14 cellular contexts compared by ENCODE assay signal in genomic region chr1:64882574-64883255, GRCh38.
DNase-seq lines count a peak whose midpoint lies in the region; ATAC-seq lines count a peak whose summit lies in the region.
"Had no signal": no experiment of that assay in that cellular context is flagged by ENCODE, and none has a peak within 500 bp of the region (broad histone marks: within the 10 kb centered on the region; RNA-seq: fewer than 3 reads in every experiment).

No MANE protein-coding gene starts in this region.

- H3K27me3 Mint-ChIP-seq in activated naive CD4-positive, alpha-beta T cell treated with anti-CD3 and anti-CD28 coated beads, Interleukin-2, amount 50 U/mL, for 24 hours = no peaks in the 10 kb centered on the region
- no peaks in the 10 kb centered on the region for H3K27me3 Mint-ChIP-seq in activated naive CD4-positive, alpha-beta T cell treated with anti-CD3 and anti-CD28 coated beads, Interleukin-2, amount 10 ng/mL, durations not matched to agents 7 days and 5 days

- peaks cover 19% of the 10 kb centered on the region for H3K36me3 Mint-ChIP-seq in activated naive CD4-positive, alpha-beta T cell treated with anti-CD3 and anti-CD28 coated beads, Interleukin-2, amount 50 U/mL, for 24 hours
- peaks cover 50% of the 10 kb centered on the region for H3K36me3 Mint-ChIP-seq in activated naive CD4-positive, alpha-beta T cell treated with anti-CD3 and anti-CD28 coated beads, Interleukin-2, amount 10 ng/mL, durations not matched to agents 7 days and 5 days

- ATAC-seq in HG02588 (IDR thresholded peaks at IDR 0.05; ENCODE audit: unreplicated experiment) (peak; percentile 93), HG03460 (IDR thresholded peaks at IDR 0.05; ENCODE audit: unreplicated experiment) (peak; percentile 82)

- DNase-seq in activated naive CD4-positive, alpha-beta T cell treated with anti-CD3 and anti-CD28 coated beads, Interleukin-2, amount 10 ng/mL, durations not matched to agents 7 days and 5 days = no peak
- DNase-seq in NAMALWA (ENCODE audit: low spot score) = no peak
- DNase-seq in head of caudate nucleus = no peak
- no peak for DNase-seq in T1000 (lab: John Stamatoyannopoulos, UW)
- DNase-seq in NCI-H2171 (lab: John Stamatoyannopoulos, UW) = no peak
- DNase-seq: 8988T; activated CD8-positive, alpha-beta memory T cell treated with anti-CD3 and anti-CD28 coated beads, Interleukin-2, amount 50 U/mL, for 4 hours; DMS53; midbrain; NCI-H146; tibial artery had no signal

- intact Hi-C loops in head of caudate nucleus (cut with DNase I) = no loop called here

- H3K4me1 Mint-ChIP-seq in activated naive CD4-positive, alpha-beta T cell treated with anti-CD3 and anti-CD28 coated beads, Interleukin-2, amount 50 U/mL, for 24 hours = peaks cover 90% of the 10 kb centered on the region
- peaks cover 46% of the 10 kb centered on the region for H3K4me1 Mint-ChIP-seq in activated naive CD4-positive, alpha-beta T cell treated with anti-CD3 and anti-CD28 coated beads, Interleukin-2, amount 10 ng/mL, durations not matched to agents 7 days and 5 days

- no peak overlapping the region for H3K4me3 Mint-ChIP-seq in activated naive CD4-positive, alpha-beta T cell treated with anti-CD3 and anti-CD28 coated beads, Interleukin-2, amount 50 U/mL, for 24 hours
- no peak overlapping the region for H3K4me3 Mint-ChIP-seq in activated naive CD4-positive, alpha-beta T cell treated with anti-CD3 and anti-CD28 coated beads, Interleukin-2, amount 10 ng/mL, durations not matched to agents 7 days and 5 days

- CTCF ChIA-PET in activated naive CD4-positive, alpha-beta T cell treated with anti-CD3 and anti-CD28 coated beads, Interleukin-2, amount 10 ng/mL, durations not matched to agents 7 days and 5 days (lab: Charles Lee) = no interaction called here

- H3K27ac Mint-ChIP-seq in activated naive CD4-positive, alpha-beta T cell treated with anti-CD3 and anti-CD28 coated beads, Interleukin-2, amount 50 U/mL, for 24 hours = peak overlapping the region; percentile 65
- H3K27ac Mint-ChIP-seq in activated naive CD4-positive, alpha-beta T cell treated with anti-CD3 and anti-CD28 coated beads, Interleukin-2, amount 10 ng/mL, durations not matched to agents 7 days and 5 days = no peak overlapping the region

- no peaks in the 10 kb centered on the region for H3K9me3 Mint-ChIP-seq in activated naive CD4-positive, alpha-beta T cell treated with anti-CD3 and anti-CD28 coated beads, Interleukin-2, amount 50 U/mL, for 24 hours
- H3K9me3 Mint-ChIP-seq in activated naive CD4-positive, alpha-beta T cell treated with anti-CD3 and anti-CD28 coated beads, Interleukin-2, amount 10 ng/mL, durations not matched to agents 7 days and 5 days = no peaks in the 10 kb centered on the region
